10 cellular contexts compared by ENCODE assay signal in genomic region chr1:38138498-38139233, GRCh38.
A peak's percentile ranks its signal among the peaks of the same experiment; 100 is the strongest.
DNase-seq lines count a peak whose midpoint lies in the region; ATAC-seq lines count a peak whose summit lies in the region.
"Had no signal": no experiment of that assay in that cellular context is flagged by ENCODE, and none has a peak within 500 bp of the region (broad histone marks: within the 10 kb centered on the region; RNA-seq: fewer than 3 reads in every experiment).

No MANE protein-coding gene starts in this region.

- no peak overlapping the region for H3K27ac ChIP-seq in CD4-positive, alpha-beta memory T cell (ENCODE audit: low read depth, low read length)

- no peaks in the 10 kb centered on the region for H3K4me1 Mint-ChIP-seq in CD4-positive, alpha-beta memory T cell

- DNase-seq in 8988T (peak; percentile 74), NCI-H1694 (lab: John Stamatoyannopoulos, UW) (peak; percentile 68), dermis blood vessel endothelial cell (peak; percentile 51), lung microvascular endothelial cell (ENCODE audit: low read depth in 2 of 2) (peak; percentile 65 to 72), NCI-H345 (lab: John Stamatoyannopoulos, UW) (no peak)
- no peak for DNase-seq in CD4-positive, alpha-beta memory T cell
- DNase-seq: NCI-H2227 treated with DMSO at 0.1 percent for 48 hours had no signal

- H3K27me3 ChIP-seq in CD4-positive, alpha-beta memory T cell (ENCODE audit: insufficient read depth, low read length), result peaks cover 35% of the 10 kb centered on the region

- peaks cover 56 to 65% of the 10 kb centered on the region in 2 donors for H3K27me3 Mint-ChIP-seq in CD4-positive, alpha-beta memory T cell

- POLR2A ChIA-PET in CD4-positive, alpha-beta memory T cell (lab: Charles Lee; ENCODE audit: partially characterized antibody), result no interaction called here

- intact Hi-C loops in CD4-positive, alpha-beta memory T cell (cut with micrococcal nuclease), result no loop called here

- H3K36me3 ChIP-seq in CD4-positive, alpha-beta memory T cell (ENCODE audit: insufficient read depth, low read length), result no peaks in the 10 kb centered on the region

- no peak overlapping the region for H3K4me3 Mint-ChIP-seq in CD4-positive, alpha-beta memory T cell
- H3K4me3 Mint-ChIP-seq: B cell had no signal

- H3K36me3 Mint-ChIP-seq in CD4-positive, alpha-beta memory T cell, result no peaks in the 10 kb centered on the region

- H3K9me3 ChIP-seq in CD4-positive, alpha-beta memory T cell (ENCODE audit: control insufficient read depth in 1 of 2, low read length in 2 of 2), result no peaks in the 10 kb centered on the region

- CTCF ChIA-PET in CD4-positive, alpha-beta memory T cell (lab: Charles Lee; ENCODE audit: partially characterized antibody), result no interaction called here

- no peak for ATAC-seq in HG02623 (IDR thresholded peaks at IDR 0.05; ENCODE audit: unreplicated experiment)
- ATAC-seq in HG03342 (IDR thresholded peaks at IDR 0.05; ENCODE audit: unreplicated experiment), result no peak

- no peaks in the 10 kb centered on the region for H3K4me1 ChIP-seq in CD4-positive, alpha-beta memory T cell (ENCODE audit: insufficient read depth, low read length)

- H3K9me3 Mint-ChIP-seq in CD4-positive, alpha-beta memory T cell, result no peaks in the 10 kb centered on the region

- no peak overlapping the region for H3K4me3 ChIP-seq in CD4-positive, alpha-beta memory T cell (ENCODE audit: low read length in 2 of 2)

- no peak overlapping the region for H3K27ac Mint-ChIP-seq in CD4-positive, alpha-beta memory T cell
- H3K27ac Mint-ChIP-seq: B cell had no signal

Comparison
In these comparisons a context has a peak if more than half of its experiments do, and no peak if none do; other contexts are left out.
1. DNase-seq: peak in 8988T (single experiment), NCI-H1694 (single experiment), dermis blood vessel endothelial cell (single experiment) and lung microvascular endothelial cell (2 of 2); none in CD4-positive, alpha-beta memory T cell (0 of 5) and NCI-H345 (single experiment).